ENCODE assay signal across 26 cellular contexts in genomic region chr5:149201121-149201637, GRCh38. TPM values are rescaled to one million over a fixed set of nuclear protein-coding genes. Genes with fewer than 3 reads are reported as not detected.
"Had no signal": no experiment of that assay in that cellular context is flagged by ENCODE, and none has a peak within 500 bp of the region (broad histone marks: within the 10 kb centered on the region; RNA-seq: fewer than 3 reads in every experiment).

No MANE protein-coding gene starts in this region.

- H3K4me2 ChIP-seq: hepatocyte, neural progenitor cell had no signal

- H2AFZ ChIP-seq: hepatocyte, neural progenitor cell, parathyroid adenoma had no signal

- H3K27me3 ChIP-seq: adrenal gland, body of pancreas, esophagus muscularis mucosa, neural progenitor cell, right atrium auricular region, testis, transverse colon had no signal

- H3K27ac Mint-ChIP-seq: activated CD4-positive, alpha-beta T cell treated with anti-CD3 and anti-CD28 coated beads for 36 hours; activated naive CD4-positive, alpha-beta T cell treated with anti-CD3 and anti-CD28 coated beads for 36 hours; activated naive CD8-positive, alpha-beta T cell treated with anti-CD3 and anti-CD28 coated beads for 36 hours; activated T-helper 1 cell treated with anti-CD3 and anti-CD28 coated beads, Interleukin-12 subunit alpha, Interleukin-12 subunit beta, Interleukin-2, Interleukin-4 antibody, amounts not matched to agents 30 ng/mL and 10 ng/mL and 1 ng/mL, durations not matched to agents 14 hours and 24 hours and 36 hours; natural killer cell; neural progenitor cell had no signal

- H3K36me3 ChIP-seq: neural progenitor cell, transverse colon had no signal

- H3K4me3 ChIP-seq: adrenal gland, body of pancreas, esophagus muscularis mucosa, hepatocyte, neural progenitor cell, right atrium auricular region, spleen, testis, transverse colon had no signal

- ATAC-seq: activated CD4-positive, alpha-beta T cell treated with anti-CD3 and anti-CD28 coated beads for 36 hours; body of pancreas; natural killer cell had no signal

- H3K4me1 Mint-ChIP-seq: activated CD4-positive, alpha-beta T cell treated with anti-CD3 and anti-CD28 coated beads for 36 hours; activated naive CD8-positive, alpha-beta T cell treated with anti-CD3 and anti-CD28 coated beads for 36 hours; natural killer cell; neural progenitor cell had no signal

- H3K79me2 ChIP-seq: hepatocyte, parathyroid adenoma had no signal

- H3K27me3 Mint-ChIP-seq: activated CD4-positive, alpha-beta T cell treated with anti-CD3 and anti-CD28 coated beads for 36 hours; activated naive CD8-positive, alpha-beta T cell treated with anti-CD3 and anti-CD28 coated beads for 36 hours had no signal

- H3K4me3 Mint-ChIP-seq: activated CD4-positive, alpha-beta T cell treated with anti-CD3 and anti-CD28 coated beads for 36 hours; activated naive CD4-positive, alpha-beta T cell treated with anti-CD3 and anti-CD28 coated beads for 36 hours; activated naive CD8-positive, alpha-beta T cell treated with anti-CD3 and anti-CD28 coated beads for 36 hours; activated T-helper 1 cell treated with anti-CD3 and anti-CD28 coated beads, Interleukin-12 subunit alpha, Interleukin-12 subunit beta, Interleukin-2, Interleukin-4 antibody, amounts not matched to agents 30 ng/mL and 10 ng/mL and 1 ng/mL, durations not matched to agents 14 hours and 24 hours and 36 hours; natural killer cell; neural progenitor cell had no signal

- H3K9me3 ChIP-seq: adrenal gland, body of pancreas, esophagus muscularis mucosa, right atrium auricular region, spleen, testis, transverse colon had no signal

- H3K4me1 ChIP-seq: adrenal gland, body of pancreas, neural progenitor cell, testis, transverse colon had no signal

- H3K9ac ChIP-seq: neural progenitor cell, parathyroid adenoma had no signal

- H3K27ac ChIP-seq: adrenal gland, body of pancreas, esophagus muscularis mucosa, hepatocyte, neural progenitor cell, parathyroid adenoma, spleen, testis, transverse colon had no signal

- H3K36me3 Mint-ChIP-seq: activated naive CD8-positive, alpha-beta T cell treated with anti-CD3 and anti-CD28 coated beads for 36 hours; natural killer cell; neural progenitor cell had no signal

- DNase-seq: activated CD4-positive, alpha-beta T cell treated with anti-CD3 and anti-CD28 coated beads for 36 hours; activated CD4-positive, CD25-positive, alpha-beta regulatory T cell; activated CD8-positive, alpha-beta memory T cell treated with anti-CD3 and anti-CD28 coated beads, Interleukin-2, amount 50 U/mL, for 4 hours; activated effector memory CD4-positive, alpha-beta T cell treated with anti-CD3 and anti-CD28 coated beads, Interleukin-2, amount 50 U/mL, for 16 hours; activated naive CD4-positive, alpha-beta T cell treated with anti-CD3 and anti-CD28 coated beads for 36 hours; activated naive CD8-positive, alpha-beta T cell treated with anti-CD3 and anti-CD28 coated beads for 36 hours; activated T-cell treated with anti-CD3 and anti-CD28 coated beads, Interleukin-2, amount 50 U/mL, for 1 hour; adrenal gland; aorta; body of pancreas; effector CD4-positive, alpha-beta T cell; foreskin melanocyte; islet precursor cell; midbrain; natural killer cell; occipital lobe; spleen; stimulated activated naive CD4-positive, alpha-beta T cell; testis; transverse colon had no signal

- H3K9me3 Mint-ChIP-seq: activated naive CD4-positive, alpha-beta T cell treated with anti-CD3 and anti-CD28 coated beads for 36 hours; activated naive CD8-positive, alpha-beta T cell treated with anti-CD3 and anti-CD28 coated beads for 36 hours; activated T-helper 1 cell treated with anti-CD3 and anti-CD28 coated beads, Interleukin-12 subunit alpha, Interleukin-12 subunit beta, Interleukin-2, Interleukin-4 antibody, amounts not matched to agents 30 ng/mL and 10 ng/mL and 1 ng/mL, durations not matched to agents 14 hours and 24 hours and 36 hours; natural killer cell; neural progenitor cell had no signal

RNA-seq across cellular contexts. Expression of gene ABLIM3, which starts 59.9 kb away (rescaled TPM):
- total RNA-seq: activated naive CD4-positive, alpha-beta T cell treated with anti-CD3 and anti-CD28 coated beads for 36 hours; activated naive CD8-positive, alpha-beta T cell treated with anti-CD3 and anti-CD28 coated beads for 36 hours; activated T-helper 1 cell treated with anti-CD3 and anti-CD28 coated beads, Interleukin-12 subunit alpha, Interleukin-12 subunit beta, Interleukin-2, Interleukin-4 antibody, amounts not matched to agents 30 ng/mL and 10 ng/mL and 1 ng/mL, durations not matched to agents 14 hours and 24 hours and 36 hours had no signal
